In genomic region chr22:16851228-16851996, GRCh38 we compare ENCODE assay signal across 11 cellular contexts. TPM values are rescaled to one million over a fixed set of nuclear protein-coding genes. Genes with fewer than 3 reads are reported as not detected.
DNase-seq lines count a peak whose midpoint lies in the region; ATAC-seq and TF ChIP-seq lines count a peak whose summit lies in the region.
"Not testable (repeated sequence)": the region's sequence is repeated elsewhere in the genome, so short reads cannot be mapped to it uniquely, and the experiment has no call there.
"Had no signal": no experiment of that assay in that cellular context is flagged by ENCODE, and none has a peak within 500 bp of the region (broad histone marks: within the 10 kb centered on the region; RNA-seq: fewer than 3 reads in every experiment).

No MANE protein-coding gene starts in this region.

- H3K9me3 Mint-ChIP-seq in GM23338 = peaks cover 60% of the 10 kb centered on the region

- not testable (repeated sequence) for H3K4me1 ChIP-seq in GM23338 (ENCODE audit: insufficient read depth); NT2/D1 (ENCODE audit: insufficient read depth, insufficient read length)

- ATAC-seq in GM23338 = not testable (repeated sequence)

- not testable (repeated sequence) for H3K9me3 ChIP-seq in NT2/D1 (ENCODE audit: insufficient read depth, low read length)

- H3K4me2 ChIP-seq in GM23338 = not testable (repeated sequence)

- not testable (repeated sequence) for H3F3A ChIP-seq in GM23338 (replicated peaks; ENCODE audit: low read depth)

- H3K9ac ChIP-seq in NT2/D1 (ENCODE audit: insufficient read length, low read depth) = not testable (repeated sequence)

- peak; percentile 55 for DNase-seq in A172 (ENCODE audit: low spot score)
- DNase-seq in GM23338 (ENCODE audit: low spot score) = peak; percentile 44
- peak; percentile 61 for DNase-seq in M059J (ENCODE audit: low read depth)
- peak; percentile 20 for DNase-seq in NT2/D1 (ENCODE audit: low read depth, low spot score)
- peak; percentile 20 for DNase-seq in SKM-1 treated with dmso at 0.1 percent for 144 hours (lab: John Stamatoyannopoulos, UW; ENCODE audit: unreplicated experiment)
- DNase-seq in fibroblast of gingiva (ENCODE audit: low read depth) = peak; percentile 35
- peak; percentile 17 for DNase-seq in kidney glomerular epithelial cell (lab: John Stamatoyannopoulos, UW)
- peak; percentile 73 for DNase-seq in renal cortical epithelial cell (ENCODE audit: low read depth)

- H3K27me3 Mint-ChIP-seq in GM23338 (ENCODE audit: insufficient read depth, low read depth, poor library complexity) = not testable (repeated sequence)

- H3K4me3 ChIP-seq in GM23338; NT2/D1 (ENCODE audit: insufficient read length, low read depth): not testable (repeated sequence)

- not testable (repeated sequence) for H3K79me2 ChIP-seq in GM23338 (replicated peaks; ENCODE audit: insufficient read depth)

- H3K9me2 ChIP-seq in GM23338 (ENCODE audit: insufficient read depth) = not testable (repeated sequence)

- H3K27ac Mint-ChIP-seq in GM23338 = not testable (repeated sequence)

- H3K4me1 Mint-ChIP-seq in GM23338 = not testable (repeated sequence)

- not testable (repeated sequence) for H3K27ac ChIP-seq in GM23338 (ENCODE audit: low read depth)

- not testable (repeated sequence) for H3K36me3 Mint-ChIP-seq in GM23338 (ENCODE audit: low read depth)

- not testable (repeated sequence) for H3K36me3 ChIP-seq in GM23338 (ENCODE audit: insufficient read depth); NT2/D1 (ENCODE audit: insufficient read depth, insufficient read length, low read length)

- not testable (repeated sequence) for H3K4me3 Mint-ChIP-seq in GM23338

- H4K20me1 ChIP-seq in GM23338 (replicated peaks; ENCODE audit: insufficient read depth) = not testable (repeated sequence)

- H2AFZ ChIP-seq in GM23338 = 0 out of 2 replicates have a peak overlapping the region, but pooled peaks have one; percentile 48

- TF ChIP-seq CTCF in GM23338 (conservative IDR thresholded peaks at IDR 0.05; ENCODE audit: low read depth in 2 of 2) = not testable (repeated sequence)

- not testable (repeated sequence) for H3K27me3 ChIP-seq in GM23338 (ENCODE audit: insufficient read depth); NT2/D1 (ENCODE audit: insufficient read depth, insufficient read length)

RNA-seq across cellular contexts. Expression of gene XKR3, which starts 26.2 kb away (rescaled TPM):
- 0.14 TPM in 1 of 2 replicates, not detected in the other for total RNA-seq in A172 (2014; rRNA removed; shearing (Covaris generic))
- total RNA-seq in GM23338 (2014; rRNA removed; shearing (Covaris generic)) = not detected in 2 replicates
- polyA plus RNA-seq in GM23338 (2016; fragmentation: Nextera tagmentation; extraction: Ambion mirVana) = 0.30 TPM in 1 of 2 replicates, not detected in the other
- 0.37 and 0.44 TPM in 2 replicates for total RNA-seq in M059J (2014; rRNA removed; shearing (Covaris generic))
- 0.15 TPM in 1 of 2 replicates, not detected in the other for total RNA-seq in renal cortical epithelial cell
- total RNA-seq: Calu3; CD4-positive, alpha-beta memory T cell; GM12878 had no signal
- polyA plus RNA-seq: CD4-positive, alpha-beta memory T cell had no signal

Comparison
In these comparisons a context has a peak if more than half of its experiments do, and no peak if none do; other contexts are left out.
1. DNase-seq: peak in every context shown above with its lines; median percentile 73 in renal cortical epithelial cell; 61 in M059J; 55 in A172; 44 in GM23338; 35 in fibroblast of gingiva; 20 in NT2/D1; 20 in SKM-1 treated with dmso at 0.1 percent for 144 hours; 17 in kidney glomerular epithelial cell.